ENCODE assay signal across 15 cellular contexts in the genomic region with DNA sequence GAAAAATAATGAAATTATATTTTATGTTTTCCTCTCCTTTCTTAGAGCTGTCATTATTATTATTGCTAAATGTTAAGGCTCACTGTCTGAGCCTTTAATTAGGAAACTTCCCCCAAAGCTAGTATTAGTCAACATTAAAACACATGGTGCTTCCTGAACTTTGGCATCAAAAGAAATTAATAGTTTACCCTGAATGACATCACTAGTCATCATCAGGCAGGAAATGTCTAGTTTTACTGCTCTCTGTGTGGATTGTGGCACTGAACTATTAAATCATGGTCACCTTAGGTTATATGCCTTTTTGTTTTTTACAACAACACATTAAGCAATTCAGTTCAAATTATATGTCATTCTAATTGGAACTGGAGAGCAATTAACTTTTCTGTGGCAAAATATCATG.
"Had no signal": no experiment of that assay in that cellular context is flagged by ENCODE, and none has a peak within 500 bp of the region (broad histone marks: within the 10 kb centered on the region; RNA-seq: fewer than 3 reads in every experiment).

No MANE protein-coding gene starts in this region.

- H3K4me3 ChIP-seq: hepatocyte, lower lobe of right lung, pancreas, testis, upper lobe of right lung had no signal

- DNase-seq: activated T-cell treated with anti-CD3 and anti-CD28 coated beads, Interleukin-2, amount 50 U/mL, for 1 hour; cerebellar nuclear complex; dermis blood vessel endothelial cell; kidney glomerular epithelial cell; lower lobe of right lung; midbrain; pancreas; stimulated activated CD4-positive, alpha-beta T cell treated with anti-CD3 and anti-CD28 coated beads, Interleukin-15, amount 100 ng/mL, for 24 hours; stimulated activated CD4-positive, alpha-beta T cell treated with anti-CD3 and anti-CD28 coated beads, Interleukin-4, amount 100 ng/mL, for 24 hours; stimulated activated naive CD8-positive, alpha-beta T cell treated with anti-CD3 and anti-CD28 coated beads, Interleukin-15, amount 100 ng/mL, for 72 hours; testis; upper lobe of right lung had no signal

- H3K4me1 ChIP-seq: lower lobe of right lung, pancreas, testis, upper lobe of right lung had no signal

- H3K27ac ChIP-seq: hepatocyte, lower lobe of right lung, pancreas, testis, upper lobe of right lung had no signal

- H3K79me2 ChIP-seq: hepatocyte had no signal

- H3K36me3 ChIP-seq: lower lobe of right lung, pancreas, upper lobe of right lung had no signal

- H2AFZ ChIP-seq: hepatocyte had no signal

- H3K9me3 ChIP-seq: lower lobe of right lung, testis, upper lobe of right lung had no signal

- ATAC-seq: activated CD4-positive, CD25-positive, alpha-beta regulatory T cell treated with anti-CD3 and anti-CD28 coated beads, Interleukin-2, amount 50 U/mL, for 24 hours; esophagus mucosa; lower lobe of right lung; pancreas; stimulated activated naive CD8-positive, alpha-beta T cell treated with anti-CD3 and anti-CD28 coated beads, Interleukin-15, amount 100 ng/mL, for 72 hours; upper lobe of right lung had no signal

- H3K4me2 ChIP-seq: hepatocyte had no signal

- H3K27me3 ChIP-seq: hepatocyte, pancreas, testis, upper lobe of right lung had no signal
